Comparison of ENCODE assay signal across 8 cellular contexts in genomic region chr3:38346584-38347410, GRCh38. TPM values are rescaled to one million over a fixed set of nuclear protein-coding genes. Genes with fewer than 3 reads are reported as not detected.
A peak's percentile ranks its signal among the peaks of the same experiment; 100 is the strongest.
DNase-seq lines count a peak whose midpoint lies in the region; ATAC-seq and TF ChIP-seq lines count a peak whose summit lies in the region.

Gene XYLB (plus strand): TSS chr3:38346785. CDS start chr3:38346869, 84 bp downstream.

- DNase-seq in CD1c-positive myeloid dendritic cell (ENCODE audit: extremely low spot score): peak; percentile 92
- DNase-seq in NCI-H82 treated with DMSO at 0.1 percent for 48 hours (lab: John Stamatoyannopoulos, UW; ENCODE audit: unreplicated experiment): peak; percentile 21
- peak; percentile 59 to 69 (median 67) for DNase-seq in activated CD8-positive, alpha-beta memory T cell treated with anti-CD3 and anti-CD28 coated beads for 48 hours (ENCODE audit: low read depth in 2 of 3, low spot score in 2 of 3)
- peak; percentile 89 for DNase-seq in endothelial cell (ENCODE audit: low spot score)
- DNase-seq in middle frontal gyrus (ENCODE audit: extremely low spot score, low spot score): peak; percentile 81
- peak; percentile 41 to 55 for DNase-seq in stimulated activated CD8-positive, alpha-beta memory T cell treated with anti-CD3 and anti-CD28 coated beads, Interleukin-2, amount 100 ng/mL, for 1 hour (ENCODE audit: low read depth in 2 of 2)

- H3K36me3 Mint-ChIP-seq in endothelial cell (ENCODE audit: low read depth, unreplicated experiment): peaks cover 5% of the 10 kb centered on the region

- ATAC-seq in GM19043 (IDR thresholded peaks at IDR 0.05; ENCODE audit: low read depth, unreplicated experiment): peak; percentile 96
- peak; percentile 98 for ATAC-seq in HG03342 (IDR thresholded peaks at IDR 0.05; ENCODE audit: unreplicated experiment)

- no peaks in the 10 kb centered on the region for H3K9me3 Mint-ChIP-seq in endothelial cell (ENCODE audit: unreplicated experiment)

- H3K4me3 Mint-ChIP-seq in endothelial cell (ENCODE audit: unreplicated experiment): peak within 1 kb of the TSS; percentile 85

- H3K27ac Mint-ChIP-seq in endothelial cell (ENCODE audit: unreplicated experiment): no peak within 1 kb of the TSS

- peaks cover 4% of the 10 kb centered on the region for H3K4me1 Mint-ChIP-seq in endothelial cell (ENCODE audit: unreplicated experiment)

- peaks cover 2% of the 10 kb centered on the region for H3K27me3 Mint-ChIP-seq in endothelial cell (ENCODE audit: unreplicated experiment)

- peak; percentile 56 for TF ChIP-seq CTCF in endothelial cell (IDR thresholded peaks at IDR 0.05; ENCODE audit: unreplicated experiment)

RNA-seq across cellular contexts. Expression of gene XYLB, which starts in this region (rescaled TPM):
- total RNA-seq in endothelial cell (ENCODE audit: unreplicated experiment): 2.4 TPM

Comparison
In these comparisons a context has a peak if more than half of its experiments do, and no peak if none do; other contexts are left out.
1. Peak in every context shown above with its lines: DNase-seq and ATAC-seq.
2. DNase-seq: peak in every context shown above with its lines; median percentile 92 in CD1c-positive myeloid dendritic cell; 89 in endothelial cell; 81 in middle frontal gyrus; 67 in activated CD8-positive, alpha-beta memory T cell treated with anti-CD3 and anti-CD28 coated beads for 48 hours; 48 in stimulated activated CD8-positive, alpha-beta memory T cell treated with anti-CD3 and anti-CD28 coated beads, Interleukin-2, amount 100 ng/mL, for 1 hour; 21 in NCI-H82 treated with DMSO at 0.1 percent for 48 hours.